ENCODE assay signal across 12 cellular contexts in the genomic region with DNA sequence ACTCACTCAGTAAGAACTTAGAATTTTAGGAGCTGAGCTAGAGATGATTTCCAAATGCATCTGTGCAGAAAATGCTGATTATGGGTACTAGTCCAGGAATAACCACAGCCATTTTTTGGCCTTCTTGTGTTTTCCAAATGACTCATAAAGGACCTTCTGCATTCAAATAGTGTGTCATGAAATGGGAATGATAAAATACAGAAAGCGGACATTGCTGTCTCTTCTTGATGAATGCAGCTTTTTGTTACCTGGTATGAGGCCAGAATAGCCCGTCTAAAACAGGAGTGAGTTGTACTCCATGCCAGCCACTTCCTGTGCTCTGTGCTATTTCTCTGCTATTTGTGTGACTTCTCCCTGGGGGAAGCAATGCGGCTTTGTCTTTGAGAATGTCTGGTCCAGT. TPM values are rescaled to one million over a fixed set of nuclear protein-coding genes. Genes with fewer than 3 reads are reported as not detected.
DNase-seq lines count a peak whose midpoint lies in the region; ATAC-seq, FAIRE-seq and TF ChIP-seq lines count a peak whose summit lies in the region.
"Had no signal": no experiment of that assay in that cellular context is flagged by ENCODE, and none has a peak within 500 bp of the region (broad histone marks: within the 10 kb centered on the region; RNA-seq: fewer than 3 reads in every experiment).

No MANE protein-coding gene starts in this region.

- H4K20me1 ChIP-seq in HepG2 (ENCODE audit: insufficient read depth, low read length): no peaks in the 10 kb centered on the region

- TF ChIP-seq CTCF in HepG2 (CRISPR knock-in tag; IDR thresholded peaks at IDR 0.05) (no peak), right lobe of liver (IDR thresholded peaks at IDR 0.05) (no peak), fibroblast of pulmonary artery (IDR thresholded peaks at IDR 0.05; ENCODE audit: low read length, missing control alignments) (no peak)

- ATAC-seq in HepG2 (no peak), right lobe of liver (no peak)

- TF ChIP-seq EP300 in HepG2 (IDR thresholded peaks at IDR 0.05; ENCODE audit: low read depth in 2 of 2, low read length in 2 of 2) (no peak), HepG2 (CRISPR knock-in tag; IDR thresholded peaks at IDR 0.05; ENCODE audit: borderline replicate concordance) (no peak; the same call in 1 of the 2 replicates)

- BruUV-seq in HepG2 (replicated peaks; lab: Mats Ljungman, UMichigan): no TSS peak

- H3K4me3 ChIP-seq in HepG2 (replicated peaks in 1 of 3; ENCODE audit: insufficient read depth in 1 of 3, low read depth in 2 of 3, low read length in 3 of 3) (no peak overlapping the region), right lobe of liver (no peak overlapping the region), fibroblast of pulmonary artery (replicated peaks; ENCODE audit: low read depth, low read length) (no peak overlapping the region)

- no peaks in the 10 kb centered on the region for H3K9me3 ChIP-seq in HepG2 (ENCODE audit: low read length)
- H3K9me3 ChIP-seq in right lobe of liver: no peaks in the 10 kb centered on the region
- H3K9me3 ChIP-seq: BE2C had no signal

- intact Hi-C loops in HepG2 (cut with micrococcal nuclease; ENCODE audit: unreplicated experiment): no loop called here
- intact Hi-C loops in right lobe of liver (cut with DNase I): no loop called here

- CTCF ChIA-PET in HepG2 (lab: Yijun Ruan, JAX; ENCODE audit: low intra/inter-chr PET ratio, low total read pairs): no interaction called here

- 0 out of 5 replicates have a peak, but pooled peaks cover 0 to 13% of the 10 kb centered on the region in 2 experiments for H3K27me3 ChIP-seq in HepG2 (ENCODE audit: control insufficient read depth in 1 of 2, insufficient read depth in 2 of 2, low read length in 2 of 2)
- no peaks in the 10 kb centered on the region for H3K27me3 ChIP-seq in right lobe of liver
- H3K27me3 ChIP-seq: BE2C had no signal

- DNase-seq in HepG2 (ENCODE audit: low spot score) (peak; percentile 74), right lobe of liver (no peak), SK-MEL-5 (ENCODE audit: low read depth, low spot score) (peak; percentile 97), fibroblast of pulmonary artery (ENCODE audit: low read depth) (peak; percentile 86), urothelium cell line (ENCODE audit: low spot score) (peak; percentile 74), globus pallidus (ENCODE audit: low spot score) (no peak), occipital lobe (lab: John Stamatoyannopoulos, UW) (no peak), NAMALWA (ENCODE audit: low spot score) (no peak)
- DNase-seq: activated CD4-positive, alpha-beta T cell treated with anti-CD3 and anti-CD28 coated beads for 4 hours; BE2C; left colon had no signal

- 0% methylated on average over 3 of the region's 3 CpGs for WGBS in HepG2 (ENCODE audit: low lambda C conversion rate)
- 66% methylated on average over 3 of the region's 3 CpGs for WGBS in right lobe of liver (ENCODE audit: insufficient coverage, low coverage, low lambda C conversion rate, missing lambda C conversion rate)

- H3K4me1 ChIP-seq in HepG2 (ENCODE audit: insufficient read depth, low read length) (no peaks in the 10 kb centered on the region), right lobe of liver (no peaks in the 10 kb centered on the region)

- H3K9ac ChIP-seq in HepG2 (ENCODE audit: insufficient read depth, low read depth, low read length): no peak overlapping the region

- no peaks in the 10 kb centered on the region for H3K79me2 ChIP-seq in HepG2 (ENCODE audit: insufficient read depth, low read length)

- no peak overlapping the region for H2AFZ ChIP-seq in HepG2 (ENCODE audit: low read length)

- TF ChIP-seq POLR2A in HepG2 (IDR thresholded peaks at IDR 0.05; ENCODE audit: insufficient read depth in 1 of 2, low read depth in 2 of 2, low read length in 2 of 2): no peak
- TF ChIP-seq POLR2A in right lobe of liver (IDR thresholded peaks at IDR 0.05): no peak

- no peak for FAIRE-seq in HepG2 (lab: Jason Lieb, UNC)
- FAIRE-seq in urothelium cell line (lab: Jason Lieb, UNC): no peak

- H3K36me3 ChIP-seq in HepG2 (replicated peaks in 1 of 2; ENCODE audit: control insufficient read depth in 1 of 2, insufficient read depth in 2 of 2, low read length in 2 of 2) (no peaks in the 10 kb centered on the region), right lobe of liver (no peaks in the 10 kb centered on the region)
- H3K36me3 ChIP-seq: BE2C had no signal

- no peak overlapping the region for H3K27ac ChIP-seq in HepG2 (ENCODE audit: extremely low read length, insufficient read depth, low read length)
- no peak overlapping the region for H3K27ac ChIP-seq in right lobe of liver

- in situ Hi-C loops in HepG2 (cut with HindIII; ENCODE audit: extremely low pct_ligation_motif_present, low pct_unique_long_range_greater_than_20kb): loop anchor here (10.0 kb wide), 1 partner anchor 311 kb away; no protein-coding TSS in a partner anchor
- in situ Hi-C loops in SK-MEL-5 (cut with HindIII; ENCODE audit: low pct_unique_long_range_greater_than_20kb, low sequenced_read_pairs): no loop called here

- no peak overlapping the region for H3K4me2 ChIP-seq in HepG2 (ENCODE audit: low read depth, low read length)

- TF ChIP-seq RAD21 in HepG2 (CRISPR knock-in tag; IDR thresholded peaks at IDR 0.05): no peak

- POLR2A ChIA-PET in HepG2 (lab: Yijun Ruan, JAX): no interaction called here

TF ChIP-seq in HepG2, 621 proteins besides CTCF, POLR2A, EP300 and RAD21 (continues in another document):
- no peak for TF ChIP-seq ZNF850 (CRISPR knock-in tag; conservative IDR thresholded peaks at IDR 0.05)
- TF ChIP-seq ZNF331 (CRISPR knock-in tag; IDR thresholded peaks at IDR 0.05): no peak
- peak; percentile 29; the same call in 1 of the 2 replicates for TF ChIP-seq ETV5 (CRISPR knock-in tag; IDR thresholded peaks at IDR 0.05; ENCODE audit: borderline replicate concordance)
- no peak for TF ChIP-seq DDIT3 (CRISPR knock-in tag; IDR thresholded peaks at IDR 0.05)
- no peak for TF ChIP-seq GPN1 (CRISPR knock-in tag; IDR thresholded peaks at IDR 0.05; ENCODE audit: borderline replicate concordance)
- TF ChIP-seq BORCS8-MEF2B (CRISPR knock-in tag; IDR thresholded peaks at IDR 0.05): no peak
- TF ChIP-seq ZNF136 (CRISPR knock-in tag; IDR thresholded peaks at IDR 0.05; ENCODE audit: low read depth): no peak
- TF ChIP-seq ZFYVE20 (CRISPR knock-in tag; IDR thresholded peaks at IDR 0.05; ENCODE audit: borderline replicate concordance, low read depth): no peak
- TF ChIP-seq ZBTB25 (CRISPR knock-in tag; IDR thresholded peaks at IDR 0.05): no peak

RNA-seq across cellular contexts. Expression of gene FRMD5, which starts 20.5 kb away (rescaled TPM):
- total RNA-seq in HepG2 (2016; rRNA removed; fragmentation: Illumina TruSeq; extraction: Trizol) (0.93 and 1.00 TPM in 2 replicates), right lobe of liver (not detected), occipital lobe (29.2 TPM)
- 0.30 and 0.53 TPM in 2 replicates for total RNA-seq in HepG2 (2016; cell fraction: cytosol; rRNA removed; fragmentation: Illumina TruSeq; extraction: Trizol; ENCODE audit: low read depth)
- total RNA-seq in HepG2 (2016; cell fraction: insoluble cytoplasmic fraction; rRNA removed; fragmentation: Illumina TruSeq; extraction: Trizol): 1.00 and 1.2 TPM in 2 replicates
- 0.53 and 0.93 TPM in 2 replicates for total RNA-seq in HepG2 (2016; cell fraction: membrane; rRNA removed; fragmentation: Illumina TruSeq; extraction: Trizol)
- 1.1 and 1.7 TPM in 2 replicates for total RNA-seq in HepG2 (2016; cell fraction: nucleus; rRNA removed; fragmentation: Illumina TruSeq; extraction: Trizol)
- 1.5 and 1.8 TPM in 2 replicates for polyA plus RNA-seq in HepG2 (2011; rRNA removed)
- polyA plus RNA-seq in HepG2 (2011; cell fraction: cytosol; rRNA removed): 1.3 and 1.4 TPM in 2 replicates
- polyA plus RNA-seq in HepG2 (2011; cell fraction: nucleus; rRNA removed): 2.4 and 2.5 TPM in 2 replicates
- 0.36 and 0.67 TPM in 2 replicates for polyA plus RNA-seq in HepG2 (2012)
- 0.14 and 0.16 TPM in 2 replicates for polyA plus RNA-seq in HepG2 (2016; cell fraction: cytosol; fragmentation: Illumina TruSeq; extraction: Trizol; ENCODE audit: low read depth)
- polyA plus RNA-seq in HepG2 (2016; cell fraction: insoluble cytoplasmic fraction; fragmentation: Illumina TruSeq; extraction: Trizol; ENCODE audit: low read depth): 0.88 and 1.3 TPM in 2 replicates
- polyA plus RNA-seq in HepG2 (2016; cell fraction: membrane; fragmentation: Illumina TruSeq; extraction: Trizol; ENCODE audit: low read depth): 0.37 and 0.39 TPM in 2 replicates
- 1.9 and 2.7 TPM in 2 replicates for polyA plus RNA-seq in HepG2 (2016; cell fraction: nucleus; fragmentation: Illumina TruSeq; extraction: Trizol; ENCODE audit: insufficient read depth, low read depth)
- polyA minus RNA-seq in HepG2 (2011; rRNA and poly(A)+ RNA removed; ENCODE audit: low replicate concordance): 4.3 and 5.0 TPM in 2 replicates
- polyA minus RNA-seq in HepG2 (2011; cell fraction: cytosol; rRNA and poly(A)+ RNA removed): 1.1 and 1.3 TPM in 2 replicates
- 3.0 and 3.7 TPM in 2 replicates for polyA minus RNA-seq in HepG2 (2011; cell fraction: nucleus; rRNA and poly(A)+ RNA removed)
- total RNA-seq in SK-MEL-5 (2014; rRNA removed; shearing (Covaris generic)): 14.3 and 16.3 TPM in 2 replicates
- 10.7 and 16.2 TPM in 2 replicates for polyA plus RNA-seq in SK-MEL-5 (2015; cell fraction: cytosol; rRNA removed)
- polyA plus RNA-seq in SK-MEL-5 (2015; cell fraction: nucleus; rRNA removed): 18.8 and 23.0 TPM in 2 replicates
- total RNA-seq: osteocyte had no signal

Comparison
In these comparisons a context has a peak if more than half of its experiments do, and no peak if none do; other contexts are left out.
1. DNase-seq: peak in HepG2 (single experiment), SK-MEL-5 (single experiment), fibroblast of pulmonary artery (single experiment) and urothelium cell line (single experiment); none in right lobe of liver (0 of 3), globus pallidus (single experiment), occipital lobe (single experiment) and NAMALWA (single experiment).